1 cellular context compared by ENCODE assay signal in the genomic region with DNA sequence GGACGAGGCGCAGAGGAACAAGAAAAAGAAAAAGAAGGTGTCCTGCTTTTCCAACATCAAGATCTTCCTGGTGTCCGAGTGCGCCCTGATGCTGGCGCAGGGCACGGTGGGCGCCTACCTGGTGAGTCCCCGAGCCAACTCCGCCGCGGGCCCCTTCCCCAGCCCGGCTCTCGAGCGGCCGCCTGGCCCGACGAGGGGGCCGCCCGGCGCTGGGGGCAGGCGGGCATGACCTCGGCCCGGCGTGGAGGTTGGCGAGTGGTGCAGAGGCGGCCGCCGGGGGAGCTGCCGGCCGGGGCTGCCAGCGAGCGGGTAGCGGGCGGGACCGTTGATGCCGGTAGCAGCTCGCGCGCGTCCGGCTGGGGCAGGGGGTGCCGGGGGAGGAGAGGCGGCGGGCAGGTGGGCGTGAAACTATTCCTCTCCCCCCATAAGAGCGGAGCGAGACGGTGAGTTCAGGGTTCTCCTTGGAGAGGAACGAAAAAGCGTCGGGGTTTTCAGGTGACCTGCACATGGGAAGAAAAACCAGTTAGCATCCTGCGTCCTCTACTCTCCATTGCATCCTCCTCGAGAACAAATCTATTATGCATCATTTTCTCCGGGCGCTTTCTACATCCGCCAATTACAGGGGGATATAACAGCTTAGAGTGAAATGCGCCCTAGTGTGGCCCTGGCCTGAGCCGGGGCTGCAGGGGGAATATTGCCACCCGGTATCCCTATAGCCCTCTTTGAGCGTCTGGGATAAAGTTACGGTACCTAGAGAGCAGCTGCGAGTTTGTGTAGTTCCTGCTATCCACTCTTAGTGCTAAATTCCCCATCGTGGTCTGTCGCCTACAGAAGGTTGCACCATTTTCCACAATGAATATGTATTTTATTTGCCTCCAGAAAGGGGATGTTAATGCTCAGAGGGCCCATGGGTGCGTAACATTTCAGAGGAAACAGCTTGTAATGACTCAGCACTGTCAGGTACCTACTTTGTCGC.
TF ChIP-seq lines count a peak whose summit lies in the region.

No MANE protein-coding gene starts in this region.

TF ChIP-seq in H1, 55 proteins besides CTCF, POLR2A, EP300 and RAD21:
- TF ChIP-seq KDM4A (IDR thresholded peaks at IDR 0.05; ENCODE audit: low read depth, low read length, severe bottlenecking) (peak; percentile 81), BACH1 (IDR thresholded peaks at IDR 0.05; ENCODE audit: low read length) (peak; percentile 74), EGR1 (IDR thresholded peaks at IDR 0.05; ENCODE audit: borderline replicate concordance, low read depth, low read length) (no peak), MAFK (IDR thresholded peaks at IDR 0.05; ENCODE audit: low read depth, low read length) (peak; percentile 62; the same call in 1 of the 2 replicates), SUZ12 (IDR thresholded peaks at IDR 0.05; ENCODE audit: low read length) (peak; percentile 45; the same call in 1 of the 2 replicates), ASH2L (IDR thresholded peaks at IDR 0.05; ENCODE audit: low read length) (peak; percentile 31), EZH2 (IDR thresholded peaks at IDR 0.05; ENCODE audit: low read depth, low read length, severe bottlenecking) (peak; percentile 54), RXRA (IDR thresholded peaks at IDR 0.05; ENCODE audit: insufficient read depth, low read depth, low read length) (no peak)
